In genomic region chr11:15901046-15901445, GRCh38 we compare ENCODE assay signal across 18 cellular contexts.
DNase-seq lines count a peak whose midpoint lies in the region; ATAC-seq, FAIRE-seq and TF ChIP-seq lines count a peak whose summit lies in the region.
"Had no signal": no experiment of that assay in that cellular context is flagged by ENCODE, and none has a peak within 500 bp of the region (broad histone marks: within the 10 kb centered on the region; RNA-seq: fewer than 3 reads in every experiment).

No MANE protein-coding gene starts in this region.

- no peak for TF ChIP-seq EP300 in K562 (IDR thresholded peaks at IDR 0.05; ENCODE audit: low read length)

- H4K20me1 ChIP-seq in K562 (replicated peaks; ENCODE audit: control insufficient read depth, insufficient read depth, low read length) (no peaks in the 10 kb centered on the region), GM23248 (ENCODE audit: insufficient read depth) (no peaks in the 10 kb centered on the region)

- peak overlapping the region; percentile 88; the same call in 1 of the 2 replicates for H2AFZ ChIP-seq in K562 (ENCODE audit: low read depth, low read length)
- H2AFZ ChIP-seq in GM23248, result no peak overlapping the region

- H3K27me3 ChIP-seq in K562 (ENCODE audit: control insufficient read depth in 2 of 2, insufficient read depth in 2 of 2, low read length in 2 of 2) (peaks cover 0 to 22% of the 10 kb centered on the region in 2 experiments; a peak in 3 of 5 replicates), right cardiac atrium (ENCODE audit: control insufficient read depth, insufficient read depth) (no peaks in the 10 kb centered on the region), GM23248 (replicated peaks; ENCODE audit: insufficient read depth) (peaks cover 2% of the 10 kb centered on the region; the same call in 1 of the 2 replicates)
- no peaks in the 10 kb centered on the region for H3K27me3 ChIP-seq in effector memory CD4-positive, alpha-beta T cell (replicated peaks; ENCODE audit: control insufficient read depth, insufficient read depth, low read length, poor library complexity, severe bottlenecking)

- H3K27ac ChIP-seq in K562 (ENCODE audit: extremely low read depth, low read depth, low read length) (no peak overlapping the region), right cardiac atrium (ENCODE audit: low read length) (no peak overlapping the region), GM23248 (no peak overlapping the region)
- H3K27ac ChIP-seq in effector memory CD4-positive, alpha-beta T cell (ENCODE audit: insufficient read depth, low read length, poor library complexity, severe bottlenecking), result no peak overlapping the region

- TF ChIP-seq CTCF in K562 (IDR thresholded peaks at IDR 0.05 in 2 of 3, conservative IDR thresholded peaks at IDR 0.05 in 1 of 3; ENCODE audit: insufficient read depth in 2 of 3, low read depth in 1 of 3, low read length in 3 of 3), result no peak
- peak; percentile 16 for TF ChIP-seq CTCF in osteocyte (IDR thresholded peaks at IDR 0.05)

- H3K4me2 ChIP-seq in K562 (ENCODE audit: insufficient read depth, low read length), result no peak overlapping the region
- H3K4me2 ChIP-seq in GM23248 (ENCODE audit: unreplicated experiment), result no peak overlapping the region

- H3K36me3 ChIP-seq in K562 (ENCODE audit: control insufficient read depth, insufficient read depth, low read length) (no peaks in the 10 kb centered on the region), GM23248 (ENCODE audit: low read depth) (no peaks in the 10 kb centered on the region)
- no peaks in the 10 kb centered on the region for H3K36me3 ChIP-seq in effector memory CD4-positive, alpha-beta T cell (ENCODE audit: control insufficient read depth, insufficient read depth, low read length)

- H3K9ac ChIP-seq in K562 (ENCODE audit: insufficient read depth in 1 of 2, low read depth in 2 of 2, low read length in 2 of 2) (no peak overlapping the region), GM23248 (no peak overlapping the region)

- DNase-seq in HuH-7 (ENCODE audit: low spot score) (peak; percentile 39), K562 (ENCODE audit: extremely low read depth in 1 of 4, low spot score in 3 of 4) (no peak), right cardiac atrium (peak in 2 of 3 donors; percentile 65 to 81), osteocyte (ENCODE audit: extremely low spot score, unreplicated experiment) (no peak), GM23248 (no peak)
- no peak for DNase-seq in effector memory CD4-positive, alpha-beta T cell
- DNase-seq: activated CD4-positive, alpha-beta T cell treated with anti-CD3 and anti-CD28 coated beads for 4 hours; GOT3; hippocampal formation; NCI-H510A; nucleus accumbens; stimulated activated naive CD4-positive, alpha-beta T cell treated with Interleukin-2 at 50 U/mL for 16 hours had no signal

- FAIRE-seq in K562 (lab: Jason Lieb, UNC), result no peak
- FAIRE-seq: D721Med, small intestine had no signal

- in situ Hi-C loops in K562 (cut with MboI), result no loop called here
- in situ Hi-C loops in GM23248 (cut with MboI), result no loop called here

- no TSS peak for BruUV-seq in K562 (replicated peaks; lab: Mats Ljungman, UMichigan)

- no peak overlapping the region for H3K4me3 Mint-ChIP-seq in osteocyte (ENCODE audit: unreplicated experiment)
- H3K4me3 Mint-ChIP-seq: T-helper 1 cell treated with Interleukin-12 subunit alpha and Interleukin-12 subunit beta and Interleukin-4 antibody, amounts not matched to agents 30 μg/mL and 1 μg/mL, for 36 hours had no signal

- H3K27ac Mint-ChIP-seq in osteocyte (ENCODE audit: unreplicated experiment), result no peak overlapping the region
- H3K27ac Mint-ChIP-seq: T-helper 1 cell treated with Interleukin-12 subunit alpha and Interleukin-12 subunit beta and Interleukin-4 antibody, amounts not matched to agents 30 μg/mL and 1 μg/mL, for 36 hours had no signal

- POLR2A ChIA-PET in K562 (lab: Yijun Ruan, JAX), result no interaction called here

- H3K4me3 ChIP-seq in K562 (no peak overlapping the region), right cardiac atrium (ENCODE audit: low read length) (no peak overlapping the region), GM23248 (no peak overlapping the region)
- no peak overlapping the region for H3K4me3 ChIP-seq in effector memory CD4-positive, alpha-beta T cell (ENCODE audit: insufficient read depth, low read depth, low read length, poor library complexity, severe bottlenecking)
- H3K4me3 ChIP-seq: lung had no signal

- no peak for TF ChIP-seq RAD21 in K562 (CRISPR knock-in tag; conservative IDR thresholded peaks at IDR 0.05 in 1 of 2, IDR thresholded peaks at IDR 0.05 in 1 of 2)

- TF ChIP-seq POLR2A in K562 (conservative IDR thresholded peaks at IDR 0.05), result no peak

- H3K4me1 Mint-ChIP-seq in osteocyte (ENCODE audit: unreplicated experiment), result peaks cover 13% of the 10 kb centered on the region

- intact Hi-C loops in K562 (cut with micrococcal nuclease) (no loop called here), right cardiac atrium (cut with DNase I) (no loop called here)

- H3K4me1 ChIP-seq in K562 (replicated peaks in 1 of 2; ENCODE audit: control insufficient read depth in 2 of 2, insufficient read depth in 2 of 2, low read length in 2 of 2) (peaks cover 4 to 10% of the 10 kb centered on the region in 2 experiments; a peak in 2 of 5 replicates), right cardiac atrium (ENCODE audit: control insufficient read depth, insufficient read depth, low read length) (peaks cover 4% of the 10 kb centered on the region), GM23248 (ENCODE audit: insufficient read depth) (no peaks in the 10 kb centered on the region)
- H3K4me1 ChIP-seq in effector memory CD4-positive, alpha-beta T cell (ENCODE audit: control insufficient read depth, insufficient read depth, low read length, poor library complexity, severe bottlenecking), result no peaks in the 10 kb centered on the region

- H3K27me3 Mint-ChIP-seq in osteocyte (ENCODE audit: unreplicated experiment), result no peaks in the 10 kb centered on the region

- H3K79me2 ChIP-seq in K562 (ENCODE audit: control insufficient read depth, insufficient read depth, low read length) (no peaks in the 10 kb centered on the region), GM23248 (ENCODE audit: insufficient read depth) (no peaks in the 10 kb centered on the region)

- H3K9me3 Mint-ChIP-seq in osteocyte (ENCODE audit: unreplicated experiment), result no peaks in the 10 kb centered on the region
- H3K9me3 Mint-ChIP-seq: T-helper 1 cell treated with Interleukin-12 subunit alpha and Interleukin-12 subunit beta and Interleukin-4 antibody, amounts not matched to agents 30 μg/mL and 1 μg/mL, for 36 hours had no signal

- no peaks in the 10 kb centered on the region for H3K9me2 ChIP-seq in GM23248 (ENCODE audit: insufficient read depth)

- H3K9me1 ChIP-seq in K562 (ENCODE audit: control insufficient read depth, insufficient read depth, low read length), result no peaks in the 10 kb centered on the region

- WGBS in K562 (ENCODE audit: insufficient coverage, low coverage, missing lambda C conversion rate), result 41% methylated on average over 2 of the region's 6 CpGs
- WGBS in right cardiac atrium, result 59% methylated on average over 6 of the region's 6 CpGs
- 58 to 62% methylated on average over 6 of the region's 6 CpGs for WGBS in GM23248 (ENCODE audit: low coverage in 1 of 2, low lambda C conversion rate in 2 of 2, missing lambda C conversion rate in 2 of 2), 2 experiments

- no peaks in the 10 kb centered on the region for H3K36me3 Mint-ChIP-seq in osteocyte (ENCODE audit: unreplicated experiment)

- H3K9me3 ChIP-seq in K562 (replicated peaks; ENCODE audit: control insufficient read depth, insufficient read depth, low read depth, low read length), result no peaks in the 10 kb centered on the region
- H3K9me3 ChIP-seq in right cardiac atrium (ENCODE audit: control insufficient read depth, low read length), result no peaks in the 10 kb centered on the region
- H3K9me3 ChIP-seq in GM23248 (ENCODE audit: low read depth), result no peaks in the 10 kb centered on the region
- H3K9me3 ChIP-seq in effector memory CD4-positive, alpha-beta T cell (ENCODE audit: control insufficient read depth, low read length), result no peaks in the 10 kb centered on the region

- peak; percentile 42; the same call in 1 of the 3 replicates for ATAC-seq in K562
- ATAC-seq in right cardiac atrium, result peak; percentile 70 to 71
- no peak for ATAC-seq in HG03097 (IDR thresholded peaks at IDR 0.05; ENCODE audit: low FRiP score, unreplicated experiment)
- ATAC-seq in HG03378 (IDR thresholded peaks at IDR 0.05; ENCODE audit: unreplicated experiment), result no peak

- CTCF ChIA-PET in K562 (lab: Yijun Ruan, JAX; ENCODE audit: low intra/inter-chr PET ratio), result no interaction called here

- H3F3A ChIP-seq in GM23248 (ENCODE audit: insufficient read depth), result no peaks in the 10 kb centered on the region

TF ChIP-seq in K562, 482 proteins besides CTCF, POLR2A, EP300 and RAD21 (continues in another document):
- TF ChIP-seq CXXC5 (CRISPR knock-in tag; IDR thresholded peaks at IDR 0.05), result no peak
- TF ChIP-seq SMARCA5 (IDR thresholded peaks at IDR 0.05), result no peak
- no peak for TF ChIP-seq TEAD2 (tag; IDR thresholded peaks at IDR 0.05)
- TF ChIP-seq EHMT2 (IDR thresholded peaks at IDR 0.05), result no peak
- no peak for TF ChIP-seq ZNF347 (CRISPR knock-in tag; IDR thresholded peaks at IDR 0.05; ENCODE audit: low read depth)
- no peak for TF ChIP-seq SRSF3 (IDR thresholded peaks at IDR 0.05; ENCODE audit: insufficient read depth, low read length)
- TF ChIP-seq NFXL1 (CRISPR knock-in tag; IDR thresholded peaks at IDR 0.05), result no peak
- TF ChIP-seq YY1 (IDR thresholded peaks at IDR 0.05; ENCODE audit: borderline replicate concordance in 1 of 3, control insufficient read depth in 1 of 3, extremely low read depth in 1 of 3, insufficient read depth in 3 of 3, insufficient read length in 1 of 3, insufficient replicate concordance in 2 of 3, low read depth in 1 of 3, low read length in 2 of 3), result no peak

Comparison
In these comparisons a context has a peak if more than half of its experiments do, and no peak if none do; other contexts are left out.
1. DNase-seq: peak in HuH-7 (single experiment) and right cardiac atrium (2 of 3); none in K562 (0 of 4), osteocyte (single experiment), GM23248 (single experiment) and effector memory CD4-positive, alpha-beta T cell (0 of 3).
2. ATAC-seq: peak in K562 (single experiment) and right cardiac atrium (2 of 2); none in HG03097 (single experiment) and HG03378 (single experiment).